ENCODE assay signal across 6 cellular contexts in genomic region chr6:72659754-72660153, GRCh38.
"Had no signal": no experiment of that assay in that cellular context is flagged by ENCODE, and none has a peak within 500 bp of the region (broad histone marks: within the 10 kb centered on the region; RNA-seq: fewer than 3 reads in every experiment).

No MANE protein-coding gene starts in this region.

- ATAC-seq: GM12878 had no signal

- H3K4me3 ChIP-seq: GM12878 had no signal

- DNase-seq: GDM1, GF-D8 had no signal

- FAIRE-seq: GM12878, GM12891, GM12892, GM18507 had no signal
